ENCODE assay signal across 16 cellular contexts in genomic region chr1:43995984-43996732, GRCh38.
"Had no signal": no experiment of that assay in that cellular context is flagged by ENCODE, and none has a peak within 500 bp of the region (broad histone marks: within the 10 kb centered on the region; RNA-seq: fewer than 3 reads in every experiment).

No MANE protein-coding gene starts in this region.

- H3K27ac Mint-ChIP-seq: activated CD4-positive, alpha-beta memory T cell treated with anti-CD3 and anti-CD28 coated beads, Interleukin-2, amount 10 ng/mL, durations not matched to agents 7 days and 5 days; activated naive CD8-positive, alpha-beta T cell; stimulated activated naive CD8-positive, alpha-beta T cell treated with anti-CD3 and anti-CD28 coated beads, Interleukin-15, Interleukin-2, amounts not matched to agents 100 ng/mL and 50 ng/mL, for 24 hours had no signal

- H3K27me3 ChIP-seq: gastrocnemius medialis had no signal

- H3K27ac ChIP-seq: gastrocnemius medialis, left ventricle myocardium inferior, psoas muscle had no signal

- H3K4me3 ChIP-seq: gastrocnemius medialis, left ventricle myocardium inferior, psoas muscle had no signal

- H3K36me3 ChIP-seq: gastrocnemius medialis, left ventricle myocardium inferior had no signal

- H3K9me3 ChIP-seq: gastrocnemius medialis, left ventricle myocardium inferior, psoas muscle had no signal

- FAIRE-seq: endothelial cell of umbilical vein, keratinocyte, urothelium cell line had no signal

- H3K4me3 Mint-ChIP-seq: activated CD4-positive, alpha-beta memory T cell treated with anti-CD3 and anti-CD28 coated beads, Interleukin-2, amount 10 ng/mL, durations not matched to agents 7 days and 5 days; activated naive CD8-positive, alpha-beta T cell; stimulated activated naive CD8-positive, alpha-beta T cell treated with anti-CD3 and anti-CD28 coated beads, Interleukin-15, Interleukin-2, amounts not matched to agents 100 ng/mL and 50 ng/mL, for 24 hours had no signal

- DNase-seq: activated CD4-positive, alpha-beta memory T cell treated with anti-CD3 and anti-CD28 coated beads, Interleukin-2, amount 10 ng/mL, durations not matched to agents 7 days and 5 days; activated gamma-delta T cell; activated T-cell treated with anti-CD3 and anti-CD28 coated beads, Interleukin-2, amount 50 U/mL, for 48 hours; gastrocnemius medialis; left ventricle myocardium inferior; mesenchymal stem cell; occipital lobe; psoas muscle; stimulated activated CD4-positive, alpha-beta T cell treated with anti-CD3 and anti-CD28 coated beads, Interleukin-4, amount 100 ng/mL, for 24 hours; SW 1271; T1000 had no signal

- H3K9me3 Mint-ChIP-seq: activated CD4-positive, alpha-beta memory T cell treated with anti-CD3 and anti-CD28 coated beads, Interleukin-2, amount 10 ng/mL, durations not matched to agents 7 days and 5 days; stimulated activated naive CD8-positive, alpha-beta T cell treated with anti-CD3 and anti-CD28 coated beads, Interleukin-15, Interleukin-2, amounts not matched to agents 100 ng/mL and 50 ng/mL, for 24 hours had no signal

- H3K27me3 Mint-ChIP-seq: activated CD4-positive, alpha-beta memory T cell treated with anti-CD3 and anti-CD28 coated beads, Interleukin-2, amount 10 ng/mL, durations not matched to agents 7 days and 5 days; activated naive CD8-positive, alpha-beta T cell; stimulated activated naive CD8-positive, alpha-beta T cell treated with anti-CD3 and anti-CD28 coated beads, Interleukin-15, Interleukin-2, amounts not matched to agents 100 ng/mL and 50 ng/mL, for 24 hours had no signal

- ATAC-seq: gastrocnemius medialis, psoas muscle had no signal
